ENCODE assay signal across 8 cellular contexts in genomic region chr14:106661561-106661960, GRCh38.
A peak's percentile ranks its signal among the peaks of the same experiment; 100 is the strongest.
DNase-seq lines count a peak whose midpoint lies in the region; ATAC-seq and TF ChIP-seq lines count a peak whose summit lies in the region.
"Not testable (repeated sequence)": the region's sequence is repeated elsewhere in the genome, so short reads cannot be mapped to it uniquely, and the experiment has no call there.

No MANE protein-coding gene starts in this region.

- CTCF ChIA-PET in activated CD4-positive, alpha-beta memory T cell treated with anti-CD3 and anti-CD28 coated beads for 36 hours (lab: Charles Lee): interaction anchor here (1.7 to 5.6 kb wide), 8 partner anchors 9 to 243 kb away, joined by 4 to 57 read pairs (median 13); no protein-coding TSS in a partner anchor

- not testable (repeated sequence) for H4K20me1 ChIP-seq in GM23248 (ENCODE audit: insufficient read depth)

- H3K9me3 ChIP-seq in GM23248 (ENCODE audit: low read depth); adrenal gland (replicated peaks in 1 of 3); lower lobe of right lung: not testable (repeated sequence)

- H3K36me3 Mint-ChIP-seq in activated CD4-positive, alpha-beta memory T cell treated with anti-CD3 and anti-CD28 coated beads for 36 hours: not testable (repeated sequence)

- H3K4me1 Mint-ChIP-seq in activated CD4-positive, alpha-beta memory T cell treated with anti-CD3 and anti-CD28 coated beads for 36 hours (ENCODE audit: low read depth): peaks cover 23% of the 10 kb centered on the region

- not testable (repeated sequence) for H3K9me2 ChIP-seq in GM23248 (ENCODE audit: insufficient read depth)

- H3K27me3 Mint-ChIP-seq in activated CD4-positive, alpha-beta memory T cell treated with anti-CD3 and anti-CD28 coated beads for 36 hours: not testable (repeated sequence)

- TF ChIP-seq CTCF in adrenal gland (IDR thresholded peaks at IDR 0.05) (peak in 3 of 6 experiments; percentile 11 to 24 (median 20)), lower lobe of right lung (IDR thresholded peaks at IDR 0.05) (peak; percentile 20)

- not testable (repeated sequence) for H3K27ac ChIP-seq in GM23248, adrenal gland, lower lobe of right lung

- H3F3A ChIP-seq in GM23248 (ENCODE audit: insufficient read depth): not testable (repeated sequence)

- not testable (repeated sequence) for H3K9me3 Mint-ChIP-seq in activated CD4-positive, alpha-beta memory T cell treated with anti-CD3 and anti-CD28 coated beads for 36 hours

- not testable (repeated sequence) for H3K79me2 ChIP-seq in GM23248 (ENCODE audit: insufficient read depth)

- 18 to 25% methylated on average over 4 of the region's 4 CpGs for WGBS in GM23248 (ENCODE audit: low coverage in 1 of 2, low lambda C conversion rate in 2 of 2, missing lambda C conversion rate in 2 of 2), 2 experiments
- 36 to 50% (median 49%) methylated on average over 4 of the region's 4 CpGs for WGBS in adrenal gland, 4 donors

- POLR2A ChIA-PET in activated CD4-positive, alpha-beta memory T cell treated with anti-CD3 and anti-CD28 coated beads for 36 hours (lab: Charles Lee): not testable (repeated sequence)

- H3K4me3 ChIP-seq in GM23248, adrenal gland, lower lobe of right lung: not testable (repeated sequence)

- not testable (repeated sequence) for H3K36me3 ChIP-seq in GM23248 (ENCODE audit: low read depth); adrenal gland (replicated peaks in 1 of 2); lower lobe of right lung

- DNase-seq in D341Med (ENCODE audit: low spot score): peak; percentile 47
- DNase-seq in GM23248: peak; percentile 7
- DNase-seq in NCI-H1092 treated with DMSO at 0.1 percent for 48 hours (lab: John Stamatoyannopoulos, UW): peak; percentile 12
- peak; percentile 67 for DNase-seq in RKO (ENCODE audit: low spot score)
- peak; percentile 75 for DNase-seq in activated CD4-positive, alpha-beta memory T cell treated with anti-CD3 and anti-CD28 coated beads for 36 hours
- DNase-seq in adrenal gland: peak in 4 of 7 donors; percentile 11 to 35 (median 26)
- not testable (repeated sequence) for DNase-seq in lower lobe of right lung
- DNase-seq in stimulated activated CD8-positive, alpha-beta memory T cell treated with anti-CD3 and anti-CD28 coated beads, Interleukin-2, amount 100 ng/mL, for 48 hours (ENCODE audit: low read depth in 2 of 2): peak; percentile 8 to 13

- not testable (repeated sequence) for ATAC-seq in lower lobe of right lung

- H3K4me2 ChIP-seq in GM23248 (ENCODE audit: unreplicated experiment): not testable (repeated sequence)

- H3K4me1 ChIP-seq in GM23248 (ENCODE audit: insufficient read depth); adrenal gland (replicated peaks in 1 of 2); lower lobe of right lung: not testable (repeated sequence)

- H2AFZ ChIP-seq in GM23248: not testable (repeated sequence)

- not testable (repeated sequence) for TF ChIP-seq POLR2A in adrenal gland (IDR thresholded peaks at IDR 0.05)

- in situ Hi-C loops in GM23248 (cut with MboI): not testable (repeated sequence)

- not testable (repeated sequence) for H3K4me3 Mint-ChIP-seq in activated CD4-positive, alpha-beta memory T cell treated with anti-CD3 and anti-CD28 coated beads for 36 hours

- intact Hi-C loops in activated CD4-positive, alpha-beta memory T cell treated with anti-CD3 and anti-CD28 coated beads for 36 hours (cut with micrococcal nuclease): loop anchor here (10.0 kb wide), 1 partner anchor 247 kb away; no protein-coding TSS in a partner anchor
- intact Hi-C loops in adrenal gland (cut with DNase I); lower lobe of right lung (cut with DNase I): not testable (repeated sequence)

- H3K9ac ChIP-seq in GM23248: not testable (repeated sequence)

- not testable (repeated sequence) for H3K27me3 ChIP-seq in GM23248 (replicated peaks; ENCODE audit: insufficient read depth); adrenal gland; lower lobe of right lung (ENCODE audit: low read depth)

- H3K27ac Mint-ChIP-seq in activated CD4-positive, alpha-beta memory T cell treated with anti-CD3 and anti-CD28 coated beads for 36 hours: not testable (repeated sequence)
